In genomic region chr11:17979770-17980371, GRCh38 we compare ENCODE assay signal across 8 cellular contexts. TPM values are rescaled to one million over a fixed set of nuclear protein-coding genes. Genes with fewer than 3 reads are reported as not detected.
A peak's percentile ranks its signal among the peaks of the same experiment; 100 is the strongest.
DNase-seq lines count a peak whose midpoint lies in the region; ATAC-seq and TF ChIP-seq lines count a peak whose summit lies in the region.

No MANE protein-coding gene starts in this region.

- no peak overlapping the region for H3K9ac ChIP-seq in DND-41 (ENCODE audit: low read depth, low read length)

- no peak overlapping the region for H2AFZ ChIP-seq in DND-41 (ENCODE audit: low read depth, low read length)

- peak; percentile 94 for TF ChIP-seq CTCF in DND-41 (IDR thresholded peaks at IDR 0.05; ENCODE audit: borderline replicate concordance, extremely low read depth, low read length, poor library complexity, severe bottlenecking)
- TF ChIP-seq CTCF in HL-60 (IDR thresholded peaks at IDR 0.05; ENCODE audit: insufficient read depth, low read length) = peak; percentile 91
- peak; percentile 84 to 91 (median 86) for TF ChIP-seq CTCF in Peyer's patch (IDR thresholded peaks at IDR 0.05)

- DNase-seq in DND-41 = peak; percentile 42
- peak in 1 of 2 experiments; percentile 8 for DNase-seq in HL-60 (ENCODE audit: low read depth in 1 of 2, low spot score in 1 of 2)
- peak in 2 of 3 donors; percentile 23 to 62 for DNase-seq in Peyer's patch
- DNase-seq in amniotic epithelial cell (ENCODE audit: low read depth) = peak; percentile 10
- DNase-seq in iPS-NIHi7 (ENCODE audit: extremely low spot score) = peak; percentile 86
- peak; percentile 29 for DNase-seq in stimulated activated CD4-positive, alpha-beta T cell treated with anti-CD3 and anti-CD28 coated beads, Interleukin-4, amount 100 ng/mL, for 24 hours
- DNase-seq in amniotic stem cell (lab: John Stamatoyannopoulos, UW) = no peak

- H3K4me1 ChIP-seq in DND-41 (ENCODE audit: insufficient read depth, low read length) = no peaks in the 10 kb centered on the region
- no peaks in the 10 kb centered on the region for H3K4me1 ChIP-seq in Peyer's patch

- H3K36me3 ChIP-seq in DND-41 (ENCODE audit: insufficient read depth, low read length) = peaks cover 36% of the 10 kb centered on the region
- H3K36me3 ChIP-seq in Peyer's patch = peaks cover 0 to 6% (median 0%) of the 10 kb centered on the region in 3 donors

- ATAC-seq in DND-41 (ENCODE audit: insufficient read depth, low read depth) (peak; percentile 60), GM21367 (IDR thresholded peaks at IDR 0.05; ENCODE audit: unreplicated experiment) (no peak)

- H3K4me2 ChIP-seq in DND-41 (ENCODE audit: insufficient read depth, low read length) = no peak overlapping the region

- no peak overlapping the region for H3K27ac ChIP-seq in DND-41 (ENCODE audit: low read length)
- no peak overlapping the region for H3K27ac ChIP-seq in HL-60 (replicated peaks)
- H3K27ac ChIP-seq in Peyer's patch = no peak overlapping the region

- H3K4me3 ChIP-seq in DND-41 (ENCODE audit: low read depth in 1 of 2, low read length in 2 of 2) = no peak overlapping the region
- H3K4me3 ChIP-seq in HL-60 (replicated peaks; ENCODE audit: insufficient read depth, low read length) = no peak overlapping the region
- no peak overlapping the region for H3K4me3 ChIP-seq in Peyer's patch

- no peaks in the 10 kb centered on the region for H3K79me2 ChIP-seq in DND-41 (ENCODE audit: insufficient read depth, low read length)

- H3K9me3 ChIP-seq in DND-41 (ENCODE audit: insufficient read depth, low read length, severe bottlenecking) = no peaks in the 10 kb centered on the region
- H3K9me3 ChIP-seq in Peyer's patch = no peaks in the 10 kb centered on the region

- H3K27me3 ChIP-seq in DND-41 (ENCODE audit: insufficient read depth, low read length, poor library complexity) (no peaks in the 10 kb centered on the region), HL-60 (ENCODE audit: insufficient read depth, poor library complexity, severe bottlenecking) (no peaks in the 10 kb centered on the region), Peyer's patch (no peaks in the 10 kb centered on the region)

- no peaks in the 10 kb centered on the region for H4K20me1 ChIP-seq in DND-41 (ENCODE audit: insufficient read depth, low read length)

- no peak for TF ChIP-seq POLR2A in Peyer's patch (IDR thresholded peaks at IDR 0.05)

RNA-seq across cellular contexts. Expression of gene SERGEF, which starts 33.0 kb away (rescaled TPM):
- 10 to 100 TPM; 19.4 to 40.4 (median 27.7) TPM for total RNA-seq in Peyer's patch
